Comparison of ENCODE assay signal across 8 cellular contexts in genomic region chr4:10096201-10096975, GRCh38. TPM values are rescaled to one million over a fixed set of nuclear protein-coding genes. Genes with fewer than 3 reads are reported as not detected.
A peak's percentile ranks its signal among the peaks of the same experiment; 100 is the strongest.
DNase-seq lines count a peak whose midpoint lies in the region; ATAC-seq and TF ChIP-seq lines count a peak whose summit lies in the region.

No MANE protein-coding gene starts in this region.

- POLR2A ChIA-PET in HCT116 (lab: Charles Lee), result interaction anchor here (0.5 to 2.1 kb wide), 2 partner anchors 21 to 75 kb away, joined by 5 to 9 read pairs; partner anchors contain the start of genes SLC2A9 and WDR1

- H3K9ac ChIP-seq in HCT116 (ENCODE audit: low read length), result peak overlapping the region; percentile 63

- peaks cover 93% of the 10 kb centered on the region for H3K79me2 ChIP-seq in HCT116 (ENCODE audit: insufficient read depth, low read length)

- no peaks in the 10 kb centered on the region for H3K9me3 ChIP-seq in HCT116 (ENCODE audit: control insufficient read depth in 1 of 2, insufficient read depth in 1 of 2, low read depth in 1 of 2, low read length in 2 of 2)
- no peaks in the 10 kb centered on the region for H3K9me3 ChIP-seq in transverse colon

- peak overlapping the region; percentile 80 for H3K4me2 ChIP-seq in HCT116 (ENCODE audit: low read length)

- TF ChIP-seq EP300 in transverse colon (IDR thresholded peaks at IDR 0.05; ENCODE audit: low read depth), result no peak

- TF ChIP-seq CTCF in HCT116 (IDR thresholded peaks at IDR 0.05 in 2 of 3, conservative IDR thresholded peaks at IDR 0.05 in 1 of 3; ENCODE audit: borderline replicate concordance in 1 of 3, insufficient read depth in 1 of 3, low read depth in 2 of 3, low read length in 2 of 3) (no peak), fibroblast of mammary gland (conservative IDR thresholded peaks at IDR 0.05; ENCODE audit: control insufficient read depth, insufficient read depth, low read depth, low read length) (no peak), transverse colon (IDR thresholded peaks at IDR 0.05) (no peak)

- 63% methylated on average over 17 of the region's 17 CpGs; no CpG with 5 or more reads in 1 of the 2 donors for WGBS in transverse colon (ENCODE audit: low coverage in 1 of 2), 2 donors

- ATAC-seq in HCT116, result peak; percentile 87
- no peak for ATAC-seq in GM18517 (IDR thresholded peaks at IDR 0.05; ENCODE audit: unreplicated experiment)

- H3K4me1 ChIP-seq in HCT116 (ENCODE audit: control insufficient read depth in 1 of 2, insufficient read depth in 2 of 2, low read length in 2 of 2) (peaks cover 34 to 65% of the 10 kb centered on the region in 2 experiments), transverse colon (peaks cover 59 to 85% (median 72%) of the 10 kb centered on the region in 4 donors)

- CTCF ChIA-PET in HCT116 (lab: Charles Lee), result no interaction called here

- peak; percentile 93 for DNase-seq in EL
- peak; percentile 76 for DNase-seq in HCT116 (ENCODE audit: low read depth, low spot score)
- peak; percentile 90 for DNase-seq in NCI-H226
- DNase-seq in activated T-helper 1 cell treated with Interleukin-2 at 50 U/mL for 16 hours (ENCODE audit: low read depth), result peak; percentile 63
- DNase-seq in fibroblast of mammary gland (ENCODE audit: low read depth), result peak; percentile 94
- peak; percentile 77 for DNase-seq in pons (ENCODE audit: low spot score)
- DNase-seq in transverse colon, result peak; percentile 70

- H3K27me3 ChIP-seq in HCT116 (ENCODE audit: insufficient read depth, low read length), result no peaks in the 10 kb centered on the region
- no peaks in the 10 kb centered on the region for H3K27me3 ChIP-seq in transverse colon

- TF ChIP-seq POLR2A in HCT116 (IDR thresholded peaks at IDR 0.05; ENCODE audit: borderline replicate concordance, extremely low read depth, insufficient read depth, insufficient read length) (no peak), transverse colon (IDR thresholded peaks at IDR 0.05) (no peak)

- no peak overlapping the region for H2AFZ ChIP-seq in HCT116 (ENCODE audit: low read depth, low read length, poor library complexity, severe bottlenecking)

- H4K20me1 ChIP-seq in HCT116 (ENCODE audit: insufficient read depth), result no peaks in the 10 kb centered on the region

- no TSS peak for BruUV-seq in HCT116 (replicated peaks; lab: Mats Ljungman, UMichigan)

- H3K36me3 ChIP-seq in HCT116 (ENCODE audit: control insufficient read depth in 1 of 2, insufficient read depth in 2 of 2, low read length in 2 of 2) (peaks cover 24 to 65% of the 10 kb centered on the region in 2 experiments; a peak in 3 of 4 replicates), transverse colon (peaks cover 0 to 41% (median 7%) of the 10 kb centered on the region in 4 donors)

- TF ChIP-seq RAD21 in HCT116 (IDR thresholded peaks at IDR 0.05; ENCODE audit: low read depth), result no peak

- RAD21 ChIA-PET in HCT116 (lab: Charles Lee; ENCODE audit: low non-redundant PET in 1 of 2, low total read pairs in 2 of 2, uncharacterized antibody in 2 of 2, unreplicated experiment in 2 of 2), result no interaction called here

- in situ Hi-C loops in transverse colon (cut with MboI; ENCODE audit: low pct_ligation_motif_present in 1 of 4, low pct_unique_long_range_greater_than_20kb in 1 of 4, low sequenced_read_pairs in 3 of 4), result no loop called here

- peak overlapping the region; percentile 72 for H3K27ac ChIP-seq in HCT116 (ENCODE audit: low read depth, low read length)
- peak overlapping the region; percentile 72 to 79 (median 75) for H3K27ac ChIP-seq in transverse colon

- H3K4me3 ChIP-seq in HCT116 (replicated peaks in 1 of 2; ENCODE audit: low read depth in 1 of 2, low read length in 2 of 2) (peak overlapping the region in 1 of 2 experiments; percentile 41; a peak in 3 of 4 replicates), fibroblast of mammary gland (ENCODE audit: control insufficient read depth, low read depth, low read length) (peak overlapping the region; percentile 11), transverse colon (no peak overlapping the region)

- intact Hi-C loops in HCT116 (cut with micrococcal nuclease), result no loop called here
- intact Hi-C loops in transverse colon (cut with DNase I; ENCODE audit: low total_unique reads), result no loop called here

- H3K9me2 ChIP-seq in HCT116 (ENCODE audit: insufficient read depth), result no peaks in the 10 kb centered on the region

TF ChIP-seq in HCT116, 20 proteins besides CTCF, POLR2A, EP300 and RAD21:
- peak; percentile 55 for TF ChIP-seq YY1 (IDR thresholded peaks at IDR 0.05; ENCODE audit: extremely low read depth, insufficient replicate concordance, low read depth, low read length)
- TF ChIP-seq FOSL1 (IDR thresholded peaks at IDR 0.05; ENCODE audit: low read depth), result no peak
- TF ChIP-seq EZH2phosphoT487 (IDR thresholded peaks at IDR 0.05; ENCODE audit: borderline replicate concordance), result no peak
- TF ChIP-seq MAX (IDR thresholded peaks at IDR 0.05), result no peak
- peak; percentile 40; the same call in 1 of the 2 replicates for TF ChIP-seq POLR2AphosphoS5 (IDR thresholded peaks at IDR 0.05; ENCODE audit: low read depth, low read length)
- TF ChIP-seq ZBTB33 (IDR thresholded peaks at IDR 0.05; ENCODE audit: extremely low read depth, insufficient replicate concordance, low read length), result peak; percentile 45
- TF ChIP-seq ELF1 (IDR thresholded peaks at IDR 0.05; ENCODE audit: borderline replicate concordance, low read depth), result no peak
- no peak for TF ChIP-seq CEBPB (IDR thresholded peaks at IDR 0.05; ENCODE audit: low read depth)

RNA-seq across cellular contexts. Expression of gene WDR1, which starts 20.2 kb away (rescaled TPM):
- total RNA-seq in HCT116 (2021; ENCODE audit: unreplicated experiment), result 223 TPM
- 207 and 243 TPM in 2 replicates for polyA plus RNA-seq in HCT116 (2012)
- total RNA-seq in transverse colon, result 100 to 1,000 TPM; 196 to 268 (median 246) TPM
